7 cellular contexts compared by ENCODE assay signal in the genomic region with DNA sequence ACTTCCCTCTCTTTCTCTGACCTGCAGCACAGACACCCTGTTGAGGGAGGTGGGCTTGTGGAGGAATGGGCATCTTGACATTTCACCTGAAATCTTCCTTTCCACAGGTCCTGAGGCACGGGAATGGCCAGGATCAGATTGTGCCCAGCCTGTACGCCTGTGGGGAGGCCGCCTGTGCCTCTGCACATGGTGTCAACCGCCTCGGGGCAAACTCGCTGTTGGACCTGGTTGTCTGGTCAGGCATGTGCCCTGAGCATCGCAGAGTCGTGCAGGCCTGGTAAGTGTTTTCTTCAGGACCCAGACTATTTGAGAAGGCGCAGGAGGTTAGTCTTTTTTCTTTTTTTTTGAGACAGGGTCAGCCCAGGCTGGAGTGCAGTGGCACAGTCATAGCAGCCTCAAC. TPM values are rescaled to one million over a fixed set of nuclear protein-coding genes. Genes with fewer than 3 reads are reported as not detected.
DNase-seq lines count a peak whose midpoint lies in the region; ATAC-seq, FAIRE-seq and TF ChIP-seq lines count a peak whose summit lies in the region.
"Not testable (repeated sequence)": the region's sequence is repeated elsewhere in the genome, so short reads cannot be mapped to it uniquely, and the experiment has no call there.
"Had no signal": no experiment of that assay in that cellular context is flagged by ENCODE, and none has a peak within 500 bp of the region (broad histone marks: within the 10 kb centered on the region; RNA-seq: fewer than 3 reads in every experiment).

No MANE protein-coding gene starts in this region.

- not testable (repeated sequence) for H3K4me3 ChIP-seq in Loucy (ENCODE audit: low read length, poor library complexity, severe bottlenecking); trophoblast cell (ENCODE audit: low read depth, low read length)

- not testable (repeated sequence) for H3F3A ChIP-seq in Loucy (ENCODE audit: low read depth)

- H2AK5ac ChIP-seq in trophoblast cell (ENCODE audit: low read length), result not testable (repeated sequence)

- H2BK120ac ChIP-seq in trophoblast cell (ENCODE audit: insufficient read depth, low read length, poor library complexity), result not testable (repeated sequence)

- not testable (repeated sequence) for TF ChIP-seq CTCF in Loucy (conservative IDR thresholded peaks at IDR 0.05; ENCODE audit: low read length)

- H3K27me3 ChIP-seq in Loucy (ENCODE audit: insufficient read depth, low read length, poor library complexity, severe bottlenecking); trophoblast cell (ENCODE audit: insufficient read depth, low read length): not testable (repeated sequence)

- H4K20me1 ChIP-seq in Loucy (ENCODE audit: insufficient read depth, low read length, poor library complexity, severe bottlenecking), result not testable (repeated sequence)

- peaks cover 23% of the 10 kb centered on the region for H3K4me1 ChIP-seq in Loucy (ENCODE audit: insufficient read depth, low read length, poor library complexity, severe bottlenecking)
- H3K4me1 ChIP-seq in trophoblast cell (ENCODE audit: control insufficient read depth in 1 of 2, insufficient read depth in 2 of 2, low read length in 2 of 2), result not testable (repeated sequence)

- ATAC-seq in stimulated activated effector memory CD8-positive, alpha-beta T cell treated with anti-CD3 and anti-CD28 coated beads, Interleukin-12 subunit alpha, Interleukin-12 subunit beta, amount 100 ng/mL, for 72 hours, result not testable (repeated sequence)

- no CpG with 5 or more reads among the region's 9 CpGs for WGBS in trophoblast cell (ENCODE audit: extremely low coverage, insufficient coverage, insufficient read length)

- not testable (repeated sequence) for H3K18ac ChIP-seq in trophoblast cell (ENCODE audit: low read length)

- H3K4me1 Mint-ChIP-seq in stimulated activated effector memory CD8-positive, alpha-beta T cell treated with anti-CD3 and anti-CD28 coated beads, Interleukin-12 subunit alpha, Interleukin-12 subunit beta, amount 100 ng/mL, for 72 hours, result not testable (repeated sequence)

- peaks cover 92% of the 10 kb centered on the region for H3K36me3 Mint-ChIP-seq in stimulated activated effector memory CD8-positive, alpha-beta T cell treated with anti-CD3 and anti-CD28 coated beads, Interleukin-12 subunit alpha, Interleukin-12 subunit beta, amount 100 ng/mL, for 72 hours

- not testable (repeated sequence) for H2BK5ac ChIP-seq in trophoblast cell (ENCODE audit: low read depth, low read length, poor library complexity)

- not testable (repeated sequence) for H3K9me2 ChIP-seq in Loucy (replicated peaks; ENCODE audit: low read depth, low read length)

- not testable (repeated sequence) for H3K27ac ChIP-seq in trophoblast cell (ENCODE audit: low read depth, low read length)

- H3K27ac Mint-ChIP-seq in stimulated activated effector memory CD8-positive, alpha-beta T cell treated with anti-CD3 and anti-CD28 coated beads, Interleukin-12 subunit alpha, Interleukin-12 subunit beta, amount 100 ng/mL, for 72 hours, result peak overlapping the region; percentile 50

- not testable (repeated sequence) for H3K9me3 ChIP-seq in Loucy (ENCODE audit: insufficient read depth, low read depth, low read length); trophoblast cell (ENCODE audit: insufficient read depth, low read depth, low read length)

- not testable (repeated sequence) for H3K9me3 Mint-ChIP-seq in stimulated activated effector memory CD8-positive, alpha-beta T cell treated with anti-CD3 and anti-CD28 coated beads, Interleukin-12 subunit alpha, Interleukin-12 subunit beta, amount 100 ng/mL, for 72 hours

- H3K4me3 Mint-ChIP-seq in stimulated activated effector memory CD8-positive, alpha-beta T cell treated with anti-CD3 and anti-CD28 coated beads, Interleukin-12 subunit alpha, Interleukin-12 subunit beta, amount 100 ng/mL, for 72 hours, result not testable (repeated sequence)

- H4K91ac ChIP-seq in trophoblast cell (ENCODE audit: low read depth, low read length), result not testable (repeated sequence)

- peaks cover 34% of the 10 kb centered on the region for H3K36me3 ChIP-seq in Loucy (ENCODE audit: insufficient read depth, low read length)
- peaks cover 33 to 35% of the 10 kb centered on the region in 2 experiments for H3K36me3 ChIP-seq in trophoblast cell (ENCODE audit: control insufficient read depth in 1 of 2, insufficient read depth in 2 of 2, low read length in 2 of 2)

- H3K14ac ChIP-seq in trophoblast cell (ENCODE audit: low read length), result not testable (repeated sequence)

- H3K23ac ChIP-seq in trophoblast cell (ENCODE audit: low read length), result not testable (repeated sequence)

- peaks cover 42% of the 10 kb centered on the region for H3K79me2 ChIP-seq in Loucy (ENCODE audit: insufficient read depth, low read length)
- H3K79me2 ChIP-seq in trophoblast cell (ENCODE audit: control insufficient read depth, insufficient read depth, low read length, poor library complexity), result not testable (repeated sequence)

- H2BK12ac ChIP-seq in trophoblast cell (ENCODE audit: low read length), result not testable (repeated sequence)

- DNase-seq in islet precursor cell (peak; percentile 32), trophoblast cell (peak; percentile 22 to 83)
- DNase-seq in stimulated activated effector memory CD8-positive, alpha-beta T cell treated with anti-CD3 and anti-CD28 coated beads, Interleukin-12 subunit alpha, Interleukin-12 subunit beta, amount 100 ng/mL, for 72 hours (ENCODE audit: low spot score in 2 of 2); urothelium cell line (ENCODE audit: low spot score): not testable (repeated sequence)

- H3K4ac ChIP-seq in trophoblast cell (ENCODE audit: low read depth, low read length), result not testable (repeated sequence)

- H4K12ac ChIP-seq in trophoblast cell (ENCODE audit: low read depth, low read length), result not testable (repeated sequence)

- peak overlapping the region; percentile 57 for H3K9ac ChIP-seq in Loucy (ENCODE audit: low read depth, low read length, poor library complexity, severe bottlenecking)
- H3K9ac ChIP-seq in trophoblast cell (ENCODE audit: low read length), result not testable (repeated sequence)

- H3K79me1 ChIP-seq in trophoblast cell (ENCODE audit: low read length), result not testable (repeated sequence)

- H3K4me2 ChIP-seq in Loucy (ENCODE audit: low read depth, low read length, poor library complexity, severe bottlenecking); trophoblast cell (ENCODE audit: low read length): not testable (repeated sequence)

- FAIRE-seq in urothelium cell line (lab: Jason Lieb, UNC), result peak; percentile 94

- H2AFZ ChIP-seq in Loucy (ENCODE audit: low read length); trophoblast cell (ENCODE audit: insufficient read depth, low read length, poor library complexity): not testable (repeated sequence)

- not testable (repeated sequence) for H4K8ac ChIP-seq in trophoblast cell (ENCODE audit: low read depth, low read length)

RNA-seq across cellular contexts. Expression of a gene that starts 47.1 kb away (rescaled TPM):
- polyA plus RNA-seq in trophoblast cell (2013), result 1.8 and 2.3 TPM in 2 replicates
- polyA plus RNA-seq: CD14-positive monocyte; CD8-positive, alpha-beta memory T cell had no signal
